ENCODE assay signal across 2 cellular contexts in genomic region chr7:148819697-148820332, GRCh38.
TF ChIP-seq lines count a peak whose summit lies in the region.

No MANE protein-coding gene starts in this region.

TF ChIP-seq in GM23338, 12 proteins besides CTCF, POLR2A, EP300 and RAD21 (continued from another document):
- TF ChIP-seq ZNF462 (CRISPR knock-in tag; IDR thresholded peaks at IDR 0.05) (no peak), STAT1 (IDR thresholded peaks at IDR 0.05; ENCODE audit: unreplicated experiment) (no peak), JUNB (IDR thresholded peaks at IDR 0.05; ENCODE audit: unreplicated experiment) (no peak), ZNF114 (CRISPR knock-in tag; IDR thresholded peaks at IDR 0.05) (no peak), ETS1 (IDR thresholded peaks at IDR 0.05) (no peak), EZH2 (IDR thresholded peaks at IDR 0.05; ENCODE audit: low read depth, unreplicated experiment) (no peak), ZNF331 (CRISPR knock-in tag; IDR thresholded peaks at IDR 0.05; ENCODE audit: low read depth) (no peak)
TF ChIP-seq in GM23338: peak in this region for 0.

TF ChIP-seq in SK-N-SH, 30 proteins besides CTCF, POLR2A, EP300 and RAD21 (continued from another document):
- TF ChIP-seq IRF3 (IDR thresholded peaks at IDR 0.05; ENCODE audit: low read depth, low read length) (no peak), MEF2A (IDR thresholded peaks at IDR 0.05; ENCODE audit: borderline replicate concordance, low read depth) (no peak), ZBTB33 (IDR thresholded peaks at IDR 0.05; ENCODE audit: borderline replicate concordance, low read depth) (no peak), YY1 (IDR thresholded peaks at IDR 0.05; ENCODE audit: low read depth) (no peak), POLR2AphosphoS5 (IDR thresholded peaks at IDR 0.05; ENCODE audit: low read depth, low read length) (no peak), ELF1 (IDR thresholded peaks at IDR 0.05) (no peak), JUND (IDR thresholded peaks at IDR 0.05) (peak; percentile 70), REST (IDR thresholded peaks at IDR 0.05; ENCODE audit: low read depth, low read length) (no peak)
